ENCODE assay signal across 8 cellular contexts in the genomic region with DNA sequence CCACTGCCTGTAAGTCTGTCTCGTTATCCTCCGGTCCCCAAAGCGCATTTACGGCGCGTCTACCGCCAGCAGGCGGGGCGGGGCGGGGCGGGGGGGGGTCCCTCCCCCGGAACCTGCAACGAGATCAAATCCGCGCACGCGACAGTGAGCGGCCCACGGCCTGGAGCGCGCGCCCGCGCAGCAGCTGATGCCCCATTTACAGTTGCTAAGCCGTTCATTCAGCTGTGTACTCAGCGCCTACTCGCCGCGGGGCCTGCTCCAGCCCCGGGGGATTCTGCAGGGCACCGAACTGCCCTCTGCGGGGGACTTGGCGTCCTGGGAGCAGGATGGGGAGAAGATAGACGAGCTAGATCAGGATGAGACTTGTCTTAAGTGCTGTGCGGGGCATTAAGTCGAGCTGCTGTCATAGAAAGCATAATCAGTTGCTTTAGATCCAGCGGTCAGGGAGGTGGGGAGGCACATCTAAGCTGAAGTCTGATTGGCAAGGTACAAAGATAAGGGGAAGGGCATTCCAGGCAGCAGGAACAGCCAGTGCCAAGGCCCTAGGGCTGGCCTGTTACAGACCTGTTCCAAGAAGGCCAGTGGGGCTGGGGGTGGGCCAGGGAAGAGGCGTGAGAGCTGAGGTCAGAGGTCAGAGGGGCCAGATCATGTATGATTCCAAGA. TPM values are rescaled to one million over a fixed set of nuclear protein-coding genes. Genes with fewer than 3 reads are reported as not detected.
DNase-seq lines count a peak whose midpoint lies in the region; ATAC-seq and TF ChIP-seq lines count a peak whose summit lies in the region.

No MANE protein-coding gene starts in this region.

- no peaks in the 10 kb centered on the region for H3K9me3 Mint-ChIP-seq in activated T-cell treated with anti-CD3 and anti-CD28 coated beads, Interleukin-2, amount 50 U/mL, for 4 hours
- no peaks in the 10 kb centered on the region for H3K9me3 Mint-ChIP-seq in natural killer cell

- WGBS in esophagus squamous epithelium, 2 donors = 12 to 30% methylated on average over 4 to 5 of the region's 38 CpGs

- no peak for TF ChIP-seq CTCF in GM12864 (IDR thresholded peaks at IDR 0.05; ENCODE audit: low read depth, low read length, missing control alignments)
- no peak for TF ChIP-seq CTCF in esophagus squamous epithelium (IDR thresholded peaks at IDR 0.05)
- no peak for TF ChIP-seq CTCF in natural killer cell (IDR thresholded peaks at IDR 0.05)

- peaks cover 0 to 4% (median 0%) of the 10 kb centered on the region in 4 donors for H3K27me3 ChIP-seq in esophagus squamous epithelium

- DNase-seq in GM12864 (ENCODE audit: low read depth) (peak; percentile 18), HuH-7 (ENCODE audit: low spot score) (peak; percentile 64), OCI-M1 (lab: John Stamatoyannopoulos, UW) (peak; percentile 84), esophagus squamous epithelium (lab: John Stamatoyannopoulos, UW) (no peak), natural killer cell (peak; percentile 66), kidney glomerular epithelial cell (lab: John Stamatoyannopoulos, UW) (no peak)
- peak; percentile 79 for DNase-seq in activated T-cell treated with anti-CD3 and anti-CD28 coated beads, Interleukin-2, amount 50 U/mL, for 4 hours
- DNase-seq in stimulated activated naive CD8-positive, alpha-beta T cell treated with anti-CD3 and anti-CD28 coated beads, Interleukin-15, Interleukin-2, amounts not matched to agents 100 U/mL and 50 U/mL, for 24 hours = peak; percentile 64

- peak overlapping the region; percentile 79 to 85 for H3K27ac Mint-ChIP-seq in natural killer cell

- peak; percentile 21 to 22 for ATAC-seq in activated T-cell treated with anti-CD3 and anti-CD28 coated beads, Interleukin-2, amount 50 U/mL, for 4 hours
- peak; percentile 27 to 50 (median 28) for ATAC-seq in natural killer cell
- peak; percentile 7 for ATAC-seq in stimulated activated naive CD8-positive, alpha-beta T cell treated with anti-CD3 and anti-CD28 coated beads, Interleukin-15, Interleukin-2, amounts not matched to agents 100 U/mL and 50 U/mL, for 24 hours

- no peaks in the 10 kb centered on the region for H3K27me3 Mint-ChIP-seq in activated T-cell treated with anti-CD3 and anti-CD28 coated beads, Interleukin-2, amount 50 U/mL, for 4 hours (ENCODE audit: low read depth)
- no peaks in the 10 kb centered on the region for H3K27me3 Mint-ChIP-seq in natural killer cell (ENCODE audit: low read depth in 2 of 2)

- H3K4me1 ChIP-seq in esophagus squamous epithelium = peaks cover 22 to 51% (median 35%) of the 10 kb centered on the region in 3 donors

- TF ChIP-seq POLR2A in esophagus squamous epithelium (IDR thresholded peaks at IDR 0.05) = peak in 1 of 4 donors; percentile 8

- peak overlapping the region; percentile 93 to 97 (median 96) for H3K27ac ChIP-seq in esophagus squamous epithelium

- peak overlapping the region; percentile 53 for H3K4me3 ChIP-seq in GM12864 (ENCODE audit: low read depth, low read length)
- peak overlapping the region; percentile 73 to 97 (median 89) for H3K4me3 ChIP-seq in esophagus squamous epithelium

- H3K36me3 ChIP-seq in esophagus squamous epithelium = no peaks in the 10 kb centered on the region

- H3K9me3 ChIP-seq in esophagus squamous epithelium = no peaks in the 10 kb centered on the region

- H3K36me3 Mint-ChIP-seq in activated T-cell treated with anti-CD3 and anti-CD28 coated beads, Interleukin-2, amount 50 U/mL, for 4 hours (ENCODE audit: insufficient read depth) = no peaks in the 10 kb centered on the region
- no peaks in the 10 kb centered on the region for H3K36me3 Mint-ChIP-seq in natural killer cell

- intact Hi-C loops in esophagus squamous epithelium (cut with DNase I) (no loop called here), natural killer cell (cut with micrococcal nuclease) (loop anchor here (2.0 to 5.0 kb wide), 2 partner anchors 77 to 125 kb away; a partner anchor contains a TSS)

- H3K4me1 Mint-ChIP-seq in activated T-cell treated with anti-CD3 and anti-CD28 coated beads, Interleukin-2, amount 50 U/mL, for 4 hours (ENCODE audit: low read depth) = peaks cover 21% of the 10 kb centered on the region
- peaks cover 13 to 27% of the 10 kb centered on the region in 2 donors for H3K4me1 Mint-ChIP-seq in natural killer cell

- H3K4me3 Mint-ChIP-seq in activated T-cell treated with anti-CD3 and anti-CD28 coated beads, Interleukin-2, amount 50 U/mL, for 4 hours = peak overlapping the region; percentile 81
- H3K4me3 Mint-ChIP-seq in natural killer cell = peak overlapping the region; percentile 95

RNA-seq across cellular contexts. Expression of a gene that starts 1.4 kb away (rescaled TPM):
- total RNA-seq in activated T-cell treated with anti-CD3 and anti-CD28 coated beads, Interleukin-2, amount 50 U/mL, for 4 hours = 10 to 100 TPM in 1 of 3 donors, 1 to 10 TPM in 2; 3.8 to 11.1 (median 3.8) TPM
- total RNA-seq in esophagus squamous epithelium (10 to 100 TPM; 23.4 to 52.0 (median 27.1) TPM), natural killer cell (1 to 10 TPM in 2 of 3 donors, under 1 TPM in 1; 0.73 to 4.3 (median 2.8) TPM)

RNA-seq across cellular contexts. Expression of a gene that starts 39.5 kb away (rescaled TPM):
- total RNA-seq in activated T-cell treated with anti-CD3 and anti-CD28 coated beads, Interleukin-2, amount 50 U/mL, for 4 hours = not detected
- total RNA-seq in esophagus squamous epithelium = 1 to 10 TPM in 1 of 4 donors, under 1 TPM in 2, not detected in 1; 0.22 to 1.3 (median 0.59) TPM
- not detected for total RNA-seq in natural killer cell

Comparison
In these comparisons a context has a peak if more than half of its experiments do, and no peak if none do; other contexts are left out.
1. DNase-seq: peak in GM12864 (single experiment), HuH-7 (single experiment), OCI-M1 (single experiment), activated T-cell treated with anti-CD3 and anti-CD28 coated beads, Interleukin-2, amount 50 U/mL, for 4 hours (single experiment), natural killer cell (single experiment) and stimulated activated naive CD8-positive, alpha-beta T cell treated with anti-CD3 and anti-CD28 coated beads, Interleukin-15, Interleukin-2, amounts not matched to agents 100 U/mL and 50 U/mL, for 24 hours (single experiment); none in esophagus squamous epithelium (single experiment) and kidney glomerular epithelial cell (single experiment).
2. Peak in every context shown above with its lines, with median percentiles within 50 percentile points of each other: ATAC-seq.